22 cellular contexts compared by ENCODE assay signal in the genomic region with DNA sequence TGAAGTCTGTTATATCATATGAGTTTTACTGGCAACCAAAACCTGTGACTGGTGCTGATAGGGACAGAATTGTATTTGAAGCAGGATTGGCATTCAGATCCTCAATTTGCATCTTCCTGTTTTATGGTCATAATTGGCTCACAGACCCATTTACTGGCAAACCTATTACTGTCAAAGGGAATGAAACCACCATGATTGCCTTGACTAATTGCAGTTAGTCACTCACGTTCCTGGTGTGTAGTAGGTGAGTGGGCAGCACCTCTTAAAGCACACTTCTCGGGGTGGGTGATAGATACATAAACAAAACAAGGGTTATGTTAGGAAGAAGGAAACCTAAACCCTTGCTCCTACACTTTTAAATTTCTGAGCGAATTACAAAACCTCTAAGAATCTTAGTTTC.
"Had no signal": no experiment of that assay in that cellular context is flagged by ENCODE, and none has a peak within 500 bp of the region (broad histone marks: within the 10 kb centered on the region; RNA-seq: fewer than 3 reads in every experiment).

No MANE protein-coding gene starts in this region.

- DNase-seq: Kasumi-1, MM.1S, NCI-H1092 treated with DMSO at 0.1 percent for 48 hours, NCI-H1436, NCI-H187, NCI-H2029, NCI-H2081 treated with DMSO at 0.1 percent for 48 hours, NCI-H2171, NCI-H446, NCI-H510A, NCI-H524 treated with DMSO at 0.1 percent for 48 hours, NCI-H69, NCI-H774, OCI-M1, PC-9, Peyer's patch, Right ventricle myocardium superior, RPMI8226, SIG-M5 had no signal

- H3K27ac ChIP-seq: KMS-11, PC-9, Peyer's patch, SJSA1, SK-N-MC had no signal
